9 cellular contexts compared by ENCODE assay signal in the genomic region with DNA sequence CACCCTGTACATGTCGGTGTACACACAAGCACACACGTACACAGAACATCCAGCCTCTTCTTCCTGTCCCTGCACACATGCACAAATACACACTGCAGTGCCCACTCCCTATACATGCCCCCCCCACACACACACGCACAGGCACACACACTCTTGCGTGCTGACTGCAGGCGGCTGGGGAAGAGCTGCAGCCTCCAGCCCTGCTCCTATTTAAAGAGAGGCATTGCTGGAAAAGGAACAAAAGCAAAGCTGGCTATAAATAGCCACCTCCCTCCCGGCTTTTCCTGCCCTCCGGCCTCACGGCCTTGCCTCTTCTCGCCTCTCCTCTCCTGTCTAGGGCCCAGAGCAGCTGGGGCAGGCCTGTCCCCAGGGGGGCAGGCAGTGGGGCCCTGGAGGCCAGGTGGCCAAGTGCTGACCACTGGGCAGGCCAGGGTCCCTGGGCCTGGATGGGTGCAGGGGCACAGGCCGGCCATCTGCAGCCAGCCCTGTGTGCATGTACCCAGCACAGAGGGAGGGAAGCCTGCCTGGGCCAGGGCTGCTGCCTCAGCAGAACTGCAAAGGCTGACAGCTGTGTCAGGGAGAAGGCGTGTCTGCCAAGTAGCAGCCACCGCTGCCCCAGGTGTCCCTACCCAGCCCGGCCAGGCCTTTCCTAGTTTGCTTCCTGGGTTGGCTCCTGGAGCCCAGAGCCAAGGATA. TPM values are rescaled to one million over a fixed set of nuclear protein-coding genes. Genes with fewer than 3 reads are reported as not detected.
DNase-seq lines count a peak whose midpoint lies in the region; ATAC-seq, FAIRE-seq and TF ChIP-seq lines count a peak whose summit lies in the region.
"Had no signal": no experiment of that assay in that cellular context is flagged by ENCODE, and none has a peak within 500 bp of the region (broad histone marks: within the 10 kb centered on the region; RNA-seq: fewer than 3 reads in every experiment).

No MANE protein-coding gene starts in this region.

- WGBS in A549 (ENCODE audit: missing lambda C conversion rate) = 67% methylated on average over 13 of the region's 13 CpGs
- 13 to 16% methylated on average over 9 to 13 of the region's 13 CpGs for WGBS in body of pancreas, 2 donors

- TF ChIP-seq CTCF in A549 (IDR thresholded peaks at IDR 0.05) (no peak), body of pancreas (IDR thresholded peaks at IDR 0.05) (no peak)

- intact Hi-C loops in body of pancreas (cut with DNase I) = no loop called here
- intact Hi-C loops in left colon (cut with DNase I, micrococcal nuclease) = no loop called here

- no peak for TF ChIP-seq EP300 in A549 (IDR thresholded peaks at IDR 0.05)

- H3K4me3 ChIP-seq in A549 (no peak overlapping the region), body of pancreas (no peak overlapping the region)

- H3K36me3 ChIP-seq in body of pancreas (replicated peaks in 1 of 2; ENCODE audit: insufficient read depth in 1 of 2, low read depth in 2 of 2) = no peaks in the 10 kb centered on the region

- no peaks in the 10 kb centered on the region for H3K27me3 ChIP-seq in body of pancreas

- H3K9me3 ChIP-seq in A549 (no peaks in the 10 kb centered on the region), body of pancreas (no peaks in the 10 kb centered on the region)

- peak; percentile 10 to 52; a peak in 3 of 6 replicates for ATAC-seq in A549
- peak; percentile 63 for ATAC-seq in body of pancreas
- peak; percentile 79 for ATAC-seq in left colon
- no peak for ATAC-seq in HG03469 (IDR thresholded peaks at IDR 0.05; ENCODE audit: unreplicated experiment)

- no peak for TF ChIP-seq POLR2A in A549 (IDR thresholded peaks at IDR 0.05; ENCODE audit: low read length)
- peak in 2 of 3 donors; percentile 41 to 44 for TF ChIP-seq POLR2A in body of pancreas (IDR thresholded peaks at IDR 0.05)

- H3K4me1 ChIP-seq in A549 (peaks cover 48% of the 10 kb centered on the region), body of pancreas (peaks cover 68% of the 10 kb centered on the region)

- peak in 1 of 2 experiments; percentile 50 for DNase-seq in A549 (ENCODE audit: low read depth in 1 of 2, low spot score in 1 of 2)
- peak; percentile 31 to 40 for DNase-seq in Kasumi-1 (lab: John Stamatoyannopoulos, UW)
- peak; percentile 80 to 91 (median 90) for DNase-seq in body of pancreas
- peak; percentile 63 to 69 for DNase-seq in left colon
- DNase-seq in substantia nigra (lab: John Stamatoyannopoulos, UW) = peak in 25 of 49 donors; percentile 4 to 77 (median 38)
- DNase-seq in urothelium cell line (ENCODE audit: low spot score) = no peak
- no peak for DNase-seq in activated naive CD4-positive, alpha-beta T cell (lab: John Stamatoyannopoulos, UW)

- no peak for FAIRE-seq in A549 (lab: Jason Lieb, UNC)
- no peak for FAIRE-seq in urothelium cell line (lab: Jason Lieb, UNC)
- FAIRE-seq: TTC549 had no signal

- CTCF ChIA-PET in A549 (lab: Yijun Ruan, JAX) = interaction anchor here (1.0 to 10.6 kb wide), 6 partner anchors 11 to 91 kb away, joined by 3 to 81 read pairs (median 6); partner anchors contain the start of gene RTN4RL1

- peak overlapping the region; percentile 46 for H3K4me2 ChIP-seq in A549

- POLR2A ChIA-PET in A549 (lab: Yijun Ruan, JAX) = interaction anchor here (3.1 kb wide), 1 partner anchor 26 kb away, joined by 15 read pairs; the partner anchor contains the start of gene RTN4RL1

- peak overlapping the region; percentile 66 to 96 for H3K27ac ChIP-seq in A549
- peak overlapping the region; percentile 81 to 94 (median 92) for H3K27ac ChIP-seq in body of pancreas
- peak overlapping the region; percentile 61 for H3K27ac ChIP-seq in substantia nigra (ENCODE audit: low read depth, low read length, poor library complexity, severe bottlenecking)

- TF ChIP-seq RAD21 in A549 (conservative IDR thresholded peaks at IDR 0.05 in 1 of 2, IDR thresholded peaks at IDR 0.05 in 1 of 2) = no peak

TF ChIP-seq in A549, 52 proteins besides CTCF, POLR2A, EP300 and RAD21:
- TF ChIP-seq FOSL2 (IDR thresholded peaks at IDR 0.05) = no peak
- no peak for TF ChIP-seq FOSL2 (CRISPR knock-in tag; IDR thresholded peaks at IDR 0.05)
- peak; percentile 94 for TF ChIP-seq MAFK (IDR thresholded peaks at IDR 0.05; ENCODE audit: partially characterized antibody)
- TF ChIP-seq EHMT2 (IDR thresholded peaks at IDR 0.05; ENCODE audit: low read depth) = no peak

RNA-seq across cellular contexts. Expression of gene RTN4RL1, which starts 25.4 kb away (rescaled TPM):
- polyA plus RNA-seq in A549 (2011; rRNA removed) (0.39 and 0.46 TPM in 2 replicates), A549 (2017; fragmentation: RNase III; extraction: RNeasy Plus Mini Kit Qiagen cat#74134 plus additional on column Dnase treatment) (1.4 to 1.8 TPM (median 1.5 TPM) in 3 replicates)
- polyA plus RNA-seq in A549 (2012; cell fraction: cytosol; rRNA removed) = 0.96 and 1.8 TPM in 2 replicates
- polyA plus RNA-seq in A549 (2012; cell fraction: nucleus; rRNA removed) = 1.8 and 2.1 TPM in 2 replicates
- polyA minus RNA-seq in A549 (2011; rRNA and poly(A)+ RNA removed) = 0.44 and 0.45 TPM in 2 replicates
- total RNA-seq in body of pancreas (1 to 10 TPM; 3.1 to 3.6 TPM), left colon (under 1 TPM; 0.15 to 0.36 TPM)

RNA-seq across cellular contexts. Expression of gene DPH1, which starts 30.2 kb away (rescaled TPM):
- polyA plus RNA-seq in A549 (2011; rRNA removed) = 25.5 and 33.0 TPM in 2 replicates
- 44.9 and 53.6 TPM in 2 replicates for polyA plus RNA-seq in A549 (2012; cell fraction: cytosol; rRNA removed)
- polyA plus RNA-seq in A549 (2012; cell fraction: nucleus; rRNA removed) = 178 and 193 TPM in 2 replicates
- 33.6 to 42.4 TPM (median 34.4 TPM) in 3 replicates for polyA plus RNA-seq in A549 (2017; fragmentation: RNase III; extraction: RNeasy Plus Mini Kit Qiagen cat#74134 plus additional on column Dnase treatment)
- 52.9 and 61.5 TPM in 2 replicates for polyA minus RNA-seq in A549 (2011; rRNA and poly(A)+ RNA removed)
- 10 to 100 TPM; 34.8 to 77.8 TPM for total RNA-seq in body of pancreas
- total RNA-seq in left colon = 10 to 100 TPM; 31.2 to 35.1 TPM

RNA-seq across cellular contexts. Expression of gene OVCA2, which starts 42.1 kb away (rescaled TPM):
- 66.3 and 73.1 TPM in 2 replicates for polyA plus RNA-seq in A549 (2011; rRNA removed)
- polyA plus RNA-seq in A549 (2012; cell fraction: cytosol; rRNA removed) = 77.8 and 108 TPM in 2 replicates
- 46.6 and 48.1 TPM in 2 replicates for polyA plus RNA-seq in A549 (2012; cell fraction: nucleus; rRNA removed)
- 54.3 to 56.6 TPM (median 54.6 TPM) in 3 replicates for polyA plus RNA-seq in A549 (2017; fragmentation: RNase III; extraction: RNeasy Plus Mini Kit Qiagen cat#74134 plus additional on column Dnase treatment)
- polyA minus RNA-seq in A549 (2011; rRNA and poly(A)+ RNA removed) = 60.6 and 72.6 TPM in 2 replicates
- 10 to 100 TPM; 17.1 to 36.3 TPM for total RNA-seq in body of pancreas
- total RNA-seq in left colon = 10 to 100 TPM; 39.2 to 39.7 TPM

RNA-seq across cellular contexts. Expression of gene HIC1, which starts 55.2 kb away (rescaled TPM):
- polyA plus RNA-seq in A549 (2011; rRNA removed) = 0.13 and 0.28 TPM in 2 replicates
- 0.37 and 0.43 TPM in 2 replicates for polyA plus RNA-seq in A549 (2012; cell fraction: cytosol; rRNA removed)
- 1.7 and 2.1 TPM in 2 replicates for polyA plus RNA-seq in A549 (2012; cell fraction: nucleus; rRNA removed)
- polyA plus RNA-seq in A549 (2017; fragmentation: RNase III; extraction: RNeasy Plus Mini Kit Qiagen cat#74134 plus additional on column Dnase treatment) = 0.70 to 1.5 TPM (median 1.3 TPM) in 3 replicates
- polyA minus RNA-seq in A549 (2011; rRNA and poly(A)+ RNA removed) = 0.29 and 0.58 TPM in 2 replicates
- total RNA-seq in body of pancreas = 10 to 100 TPM in 1 of 2 donors, 1 to 10 TPM in 1; 9.6 to 18.1 TPM
- 10 to 100 TPM in 1 of 2 donors, 1 to 10 TPM in 1; 4.8 to 12.8 TPM for total RNA-seq in left colon

Comparison
In these comparisons a context has a peak if more than half of its experiments do, and no peak if none do; other contexts are left out.
1. DNase-seq: peak in Kasumi-1 (2 of 2), body of pancreas (4 of 4), left colon (2 of 2) and substantia nigra (25 of 49); none in urothelium cell line (single experiment) and activated naive CD4-positive, alpha-beta T cell (0 of 4).
2. Peak in every context shown above with its lines, with median percentiles within 50 percentile points of each other: H3K27ac ChIP-seq.